8 cellular contexts compared by ENCODE assay signal in genomic region chr7:149692557-149692982, GRCh38.
DNase-seq lines count a peak whose midpoint lies in the region; ATAC-seq, FAIRE-seq and TF ChIP-seq lines count a peak whose summit lies in the region.

No MANE protein-coding gene starts in this region.

- H2BK120ac ChIP-seq in mesendoderm (ENCODE audit: low read depth, low read length) = no peak overlapping the region

- DNase-seq in cardiac muscle cell (ENCODE audit: low read depth in 1 of 2, low spot score in 1 of 2) (peak in 1 of 2 donors; percentile 29), Right ventricle myocardium inferior (ENCODE audit: missing footprints) (no peak), endothelial cell of umbilical vein (ENCODE audit: low read depth, low spot score) (no peak), mesendoderm (no peak), upper lobe of right lung (no peak), HTR-8/SVneo (ENCODE audit: insufficient read length, low spot score) (no peak)
- DNase-seq in activated CD8-positive, alpha-beta memory T cell treated with anti-CD3 and anti-CD28 coated beads, Interleukin-2, amount 50 U/mL, for 48 hours = no peak

- H3K9me3 ChIP-seq in cardiac muscle cell (ENCODE audit: low read depth) = no peaks in the 10 kb centered on the region
- no peaks in the 10 kb centered on the region for H3K9me3 ChIP-seq in endothelial cell of umbilical vein (replicated peaks; ENCODE audit: control insufficient read depth, insufficient read depth, low read length)
- no peaks in the 10 kb centered on the region for H3K9me3 ChIP-seq in upper lobe of right lung

- H3K56ac ChIP-seq in mesendoderm (ENCODE audit: low read length) = peak overlapping the region; percentile 49

- H2BK15ac ChIP-seq in mesendoderm (replicated peaks; ENCODE audit: low read depth) = no peak overlapping the region

- CTCF ChIA-PET in endothelial cell of umbilical vein (lab: Charles Lee) = no interaction called here

- intact Hi-C loops in Right ventricle myocardium inferior (cut with DNase I) = no loop called here
- intact Hi-C loops in endothelial cell of umbilical vein (cut with micrococcal nuclease) = no loop called here
- intact Hi-C loops in upper lobe of right lung (cut with DNase I) = no loop called here

- ATAC-seq in Right ventricle myocardium inferior = no peak
- peak; percentile 33 for ATAC-seq in upper lobe of right lung
- ATAC-seq in HG03095 (IDR thresholded peaks at IDR 0.05; ENCODE audit: unreplicated experiment) = no peak

- H3K4me3 ChIP-seq in cardiac muscle cell = peak overlapping the region; percentile 22
- H3K4me3 ChIP-seq in endothelial cell of umbilical vein (replicated peaks in 1 of 3; ENCODE audit: insufficient read depth in 1 of 3, low read depth in 1 of 3, low read length in 3 of 3) = no peak overlapping the region
- H3K4me3 ChIP-seq in mesendoderm (ENCODE audit: low read length) = peak overlapping the region; percentile 2
- peak overlapping the region; percentile 7 for H3K4me3 ChIP-seq in upper lobe of right lung

- POLR2A ChIA-PET in endothelial cell of umbilical vein (lab: Charles Lee) = no interaction called here

- H2AFZ ChIP-seq in endothelial cell of umbilical vein (ENCODE audit: low read depth, low read length) = peak overlapping the region; percentile 57

- WGBS in mesendoderm (ENCODE audit: extremely low coverage, insufficient coverage, low lambda C conversion rate) = no CpG with 5 or more reads among the region's 43 CpGs

- no peak overlapping the region for H3K27ac ChIP-seq in cardiac muscle cell
- H3K27ac ChIP-seq in endothelial cell of umbilical vein (ENCODE audit: insufficient read depth, low read depth, low read length) = no peak overlapping the region
- no peak overlapping the region for H3K27ac ChIP-seq in mesendoderm (ENCODE audit: low read depth, low read length)
- no peak overlapping the region for H3K27ac ChIP-seq in upper lobe of right lung

- no peak overlapping the region for H4K8ac ChIP-seq in mesendoderm (ENCODE audit: low read depth, low read length)

- no peak overlapping the region for H4K5ac ChIP-seq in mesendoderm (ENCODE audit: low read length)

- BruUV-seq in endothelial cell of umbilical vein (replicated peaks; lab: Mats Ljungman, UMichigan) = no TSS peak

- FAIRE-seq in endothelial cell of umbilical vein (lab: Jason Lieb, UNC) = no peak
- no peak for FAIRE-seq in HTR-8/SVneo (lab: Jason Lieb, UNC)

- H3K27me3 ChIP-seq in cardiac muscle cell = peaks cover 28% of the 10 kb centered on the region
- H3K27me3 ChIP-seq in endothelial cell of umbilical vein (ENCODE audit: control insufficient read depth in 2 of 2, insufficient read depth in 2 of 2, low read length in 2 of 2) = peaks cover 10 to 25% of the 10 kb centered on the region in 2 experiments
- H3K27me3 ChIP-seq in mesendoderm (ENCODE audit: insufficient read depth, low read length, poor library complexity) = no peaks in the 10 kb centered on the region
- peaks cover 49% of the 10 kb centered on the region for H3K27me3 ChIP-seq in upper lobe of right lung

- H3K4me1 ChIP-seq in cardiac muscle cell (ENCODE audit: low read depth) = no peaks in the 10 kb centered on the region
- no peaks in the 10 kb centered on the region for H3K4me1 ChIP-seq in endothelial cell of umbilical vein (ENCODE audit: control insufficient read depth, extremely low read depth, insufficient read depth, low read length)
- peaks cover 3% of the 10 kb centered on the region for H3K4me1 ChIP-seq in mesendoderm (ENCODE audit: control insufficient read depth, low read depth, low read length)
- no peaks in the 10 kb centered on the region for H3K4me1 ChIP-seq in upper lobe of right lung

- dilution Hi-C loops in endothelial cell of umbilical vein (cut with MboI; ENCODE audit: extremely low pct_ligation_motif_present, low sequenced_read_pairs) = no loop called here

- H4K20me1 ChIP-seq in endothelial cell of umbilical vein (replicated peaks; ENCODE audit: control insufficient read depth, extremely low read depth, insufficient read depth, low read length) = no peaks in the 10 kb centered on the region

- H2AK5ac ChIP-seq in mesendoderm (ENCODE audit: low read length) = no peak overlapping the region

- TF ChIP-seq CTCF in cardiac muscle cell (IDR thresholded peaks at IDR 0.05; ENCODE audit: low read depth, low read length) (no peak), endothelial cell of umbilical vein (IDR thresholded peaks at IDR 0.05; ENCODE audit: extremely low read depth in 1 of 2, insufficient read depth in 1 of 2, low read depth in 1 of 2, low read length in 2 of 2) (no peak), upper lobe of right lung (IDR thresholded peaks at IDR 0.05) (no peak)

- H3K9ac ChIP-seq in endothelial cell of umbilical vein (replicated peaks; ENCODE audit: extremely low read depth, insufficient read depth, low read length) (no peak overlapping the region), mesendoderm (ENCODE audit: low read length) (peak overlapping the region; percentile 35)

- H3K36me3 ChIP-seq in cardiac muscle cell = no peaks in the 10 kb centered on the region
- no peaks in the 10 kb centered on the region for H3K36me3 ChIP-seq in endothelial cell of umbilical vein (ENCODE audit: control insufficient read depth in 2 of 2, extremely low read depth in 1 of 2, insufficient read depth in 2 of 2, low read length in 2 of 2)
- H3K36me3 ChIP-seq in mesendoderm (ENCODE audit: control insufficient read depth, insufficient read depth, low read length) = no peaks in the 10 kb centered on the region
- no peaks in the 10 kb centered on the region for H3K36me3 ChIP-seq in upper lobe of right lung

- peak overlapping the region; percentile 31 for H3K4me2 ChIP-seq in endothelial cell of umbilical vein (ENCODE audit: insufficient read depth, low read length)
- H3K4me2 ChIP-seq in mesendoderm (ENCODE audit: low read length) = peak overlapping the region; percentile 39

- H3K4ac ChIP-seq in mesendoderm (ENCODE audit: low read depth, low read length) = no peak overlapping the region

- H2BK5ac ChIP-seq in mesendoderm (ENCODE audit: low read length) = no peak overlapping the region

- H3K18ac ChIP-seq in mesendoderm (ENCODE audit: low read length) = no peak overlapping the region

- no peaks in the 10 kb centered on the region for H3K79me1 ChIP-seq in mesendoderm (ENCODE audit: low read length)

- no peak for TF ChIP-seq POLR2A in endothelial cell of umbilical vein (IDR thresholded peaks at IDR 0.05; ENCODE audit: low read depth, low read length)

- H3K79me2 ChIP-seq in endothelial cell of umbilical vein (ENCODE audit: control insufficient read depth, insufficient read depth, low read length) = no peaks in the 10 kb centered on the region
- no peaks in the 10 kb centered on the region for H3K79me2 ChIP-seq in mesendoderm (ENCODE audit: control insufficient read depth, insufficient read depth, low read length)

- H3K9me1 ChIP-seq in endothelial cell of umbilical vein (replicated peaks; ENCODE audit: control insufficient read depth, extremely low read depth, insufficient read depth, low read length) = no peaks in the 10 kb centered on the region

- H3K23ac ChIP-seq in mesendoderm (ENCODE audit: low read length) = no peak overlapping the region

TF ChIP-seq in endothelial cell of umbilical vein, 7 proteins besides CTCF, POLR2A, EP300 and RAD21:
- TF ChIP-seq EZH2 (IDR thresholded peaks at IDR 0.05; ENCODE audit: borderline replicate concordance, low read depth, low read length, severe bottlenecking) (peak; percentile 58), MAX (IDR thresholded peaks at IDR 0.05; ENCODE audit: insufficient read depth, insufficient read length) (no peak)

Comparison
In these comparisons a context has a peak if more than half of its experiments do, and no peak if none do; other contexts are left out.
1. H3K4me3 ChIP-seq: peak in cardiac muscle cell (single experiment), mesendoderm (single experiment) and upper lobe of right lung (single experiment); none in endothelial cell of umbilical vein (0 of 3).